In the genomic region with DNA sequence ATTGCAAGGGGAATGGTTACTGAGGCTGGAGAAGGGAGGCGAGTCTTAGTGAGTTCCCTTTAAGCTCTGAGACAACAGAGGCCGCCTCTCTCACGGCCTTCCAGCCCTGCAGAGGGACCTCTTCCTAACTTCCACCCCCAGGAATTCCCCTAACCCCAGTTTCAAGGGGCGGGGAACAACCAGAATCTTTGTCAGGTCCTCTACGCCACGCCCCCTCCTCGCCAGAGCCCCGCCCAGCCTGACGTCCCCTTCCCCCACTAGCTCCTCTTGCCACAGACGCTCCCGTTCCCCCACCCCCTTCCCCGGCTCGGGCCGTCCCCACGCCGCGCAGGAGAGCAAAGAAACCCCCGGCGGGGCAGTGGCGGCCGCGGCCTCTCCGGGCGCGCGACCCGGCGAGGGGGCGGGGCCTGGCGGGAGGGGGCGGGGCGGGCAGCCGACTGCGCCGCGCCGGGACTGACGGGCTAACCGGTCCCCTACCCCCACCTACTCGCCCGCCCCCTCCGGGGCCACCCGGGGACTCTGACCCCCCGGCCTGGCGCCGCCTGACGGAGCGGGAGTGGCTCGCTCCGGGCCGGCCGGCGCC, we compare ENCODE assay signal across 8 cellular contexts. TPM values are rescaled to one million over a fixed set of nuclear protein-coding genes. Genes with fewer than 3 reads are reported as not detected.
DNase-seq lines count a peak whose midpoint lies in the region; ATAC-seq and TF ChIP-seq lines count a peak whose summit lies in the region.

No MANE protein-coding gene starts in this region.

- no peaks in the 10 kb centered on the region for H3K9me3 Mint-ChIP-seq in stimulated activated naive CD8-positive, alpha-beta T cell treated with anti-CD3 and anti-CD28 coated beads, Interleukin-15, Interleukin-2, amounts not matched to agents 100 ng/mL and 50 ng/mL, for 24 hours

- H3K27me3 Mint-ChIP-seq in stimulated activated naive CD8-positive, alpha-beta T cell treated with anti-CD3 and anti-CD28 coated beads, Interleukin-15, Interleukin-2, amounts not matched to agents 100 ng/mL and 50 ng/mL, for 24 hours = no peaks in the 10 kb centered on the region

- H3K4me1 Mint-ChIP-seq in stimulated activated naive CD8-positive, alpha-beta T cell treated with anti-CD3 and anti-CD28 coated beads, Interleukin-15, Interleukin-2, amounts not matched to agents 100 ng/mL and 50 ng/mL, for 24 hours (ENCODE audit: low read depth) = peaks cover 56% of the 10 kb centered on the region

- H3F3A ChIP-seq in neural cell (ENCODE audit: insufficient read depth, low read length, poor library complexity, severe bottlenecking) = no peaks in the 10 kb centered on the region

- H3K27ac ChIP-seq in neural cell (ENCODE audit: low read length) = no peak overlapping the region

- TF ChIP-seq RAD21 in neural cell (conservative IDR thresholded peaks at IDR 0.05) = no peak

- H3K4me3 ChIP-seq in fibroblast of villous mesenchyme (ENCODE audit: low read depth, low read length) = peak overlapping the region; percentile 69
- H3K4me3 ChIP-seq in neural cell (ENCODE audit: low read length) = peak overlapping the region; percentile 72

- ATAC-seq in GM21619 (IDR thresholded peaks at IDR 0.05; ENCODE audit: unreplicated experiment) = peak; percentile 57

- no peaks in the 10 kb centered on the region for H3K36me3 ChIP-seq in neural cell (ENCODE audit: insufficient read depth, low read length)

- H3K36me3 Mint-ChIP-seq in stimulated activated naive CD8-positive, alpha-beta T cell treated with anti-CD3 and anti-CD28 coated beads, Interleukin-15, Interleukin-2, amounts not matched to agents 100 ng/mL and 50 ng/mL, for 24 hours (ENCODE audit: low read depth) = peaks cover 12% of the 10 kb centered on the region

- peak overlapping the region; percentile 87 for H3K4me3 Mint-ChIP-seq in stimulated activated naive CD8-positive, alpha-beta T cell treated with anti-CD3 and anti-CD28 coated beads, Interleukin-15, Interleukin-2, amounts not matched to agents 100 ng/mL and 50 ng/mL, for 24 hours

- no peaks in the 10 kb centered on the region for H4K20me1 ChIP-seq in neural cell (ENCODE audit: insufficient read depth)

- H3K9me3 ChIP-seq in neural cell (ENCODE audit: low read length) = no peaks in the 10 kb centered on the region

- H3K27me3 ChIP-seq in neural cell (ENCODE audit: insufficient read depth, low read depth, low read length) = no peaks in the 10 kb centered on the region

- TF ChIP-seq CTCF in fibroblast of villous mesenchyme (IDR thresholded peaks at IDR 0.05; ENCODE audit: insufficient read depth, low read depth, low read length) (no peak), neural cell (IDR thresholded peaks at IDR 0.05; ENCODE audit: poor library complexity, severe bottlenecking) (no peak)

- peak overlapping the region; percentile 67 for H2AFZ ChIP-seq in neural cell (ENCODE audit: low read depth, low read length)

- H3K4me2 ChIP-seq in neural cell (ENCODE audit: low read length) = peak overlapping the region; percentile 69

- no peaks in the 10 kb centered on the region for H3K79me2 ChIP-seq in neural cell (replicated peaks; ENCODE audit: insufficient read depth, low read length)

- H3K9ac ChIP-seq in neural cell (ENCODE audit: low read length) = peak overlapping the region; percentile 58

- H3K9me2 ChIP-seq in neural cell (ENCODE audit: insufficient read depth, low read length) = no peaks in the 10 kb centered on the region

- TF ChIP-seq POLR2A in Raji (IDR thresholded peaks at IDR 0.05; ENCODE audit: insufficient read depth, low read depth, low read length) = peak; percentile 52

- DNase-seq in DMS153 treated with DMSO at 0.1 percent for 48 hours (lab: John Stamatoyannopoulos, UW; ENCODE audit: unreplicated experiment) (peak; percentile 14), KG1 (lab: John Stamatoyannopoulos, UW) (peak; percentile 60), fibroblast of villous mesenchyme (ENCODE audit: low read depth) (peak; percentile 93)
- peak; percentile 98 for DNase-seq in activated effector memory CD4-positive, alpha-beta T cell treated with anti-CD3 and anti-CD28 coated beads, Interleukin-2, amount 50 U/mL, for 16 hours

- no peak for TF ChIP-seq EP300 in neural cell (conservative IDR thresholded peaks at IDR 0.05; ENCODE audit: poor library complexity, severe bottlenecking)

- peak overlapping the region; percentile 89 for H3K27ac Mint-ChIP-seq in stimulated activated naive CD8-positive, alpha-beta T cell treated with anti-CD3 and anti-CD28 coated beads, Interleukin-15, Interleukin-2, amounts not matched to agents 100 ng/mL and 50 ng/mL, for 24 hours

TF ChIP-seq in neural cell, 6 proteins besides CTCF, POLR2A, EP300 and RAD21:
- TF ChIP-seq MXI1 (conservative IDR thresholded peaks at IDR 0.05; ENCODE audit: poor library complexity, severe bottlenecking) = no peak
- TF ChIP-seq SMC3 (conservative IDR thresholded peaks at IDR 0.05; ENCODE audit: poor library complexity) = peak; percentile 13

RNA-seq across cellular contexts. Expression of a gene that starts 12.2 kb away (rescaled TPM):
- under 0.01 TPM in 1 of 2 replicates, not detected in the other for total RNA-seq in fibroblast of villous mesenchyme
- polyA plus RNA-seq in neural cell = not detected in 2 replicates
- not detected in 2 replicates for polyA minus RNA-seq in neural cell

RNA-seq across cellular contexts. Expression of a gene that starts 17.6 kb away (rescaled TPM):
- 123 and 156 TPM in 2 replicates for total RNA-seq in fibroblast of villous mesenchyme
- 33.8 TPM in 2 replicates for polyA plus RNA-seq in neural cell
- 74.0 and 87.7 TPM in 2 replicates for polyA minus RNA-seq in neural cell

Comparison
In these comparisons a context has a peak if more than half of its experiments do, and no peak if none do; other contexts are left out.
1. DNase-seq: peak in every context shown above with its lines; median percentile 98 in activated effector memory CD4-positive, alpha-beta T cell treated with anti-CD3 and anti-CD28 coated beads, Interleukin-2, amount 50 U/mL, for 16 hours; 93 in fibroblast of villous mesenchyme; 60 in KG1; 14 in DMS153 treated with DMSO at 0.1 percent for 48 hours.